ENCODE assay signal across 20 cellular contexts in genomic region chr20:34999021-34999451, GRCh38. TPM values are rescaled to one million over a fixed set of nuclear protein-coding genes. Genes with fewer than 3 reads are reported as not detected.
DNase-seq lines count a peak whose midpoint lies in the region; ATAC-seq, FAIRE-seq and TF ChIP-seq lines count a peak whose summit lies in the region.
"Had no signal": no experiment of that assay in that cellular context is flagged by ENCODE, and none has a peak within 500 bp of the region (broad histone marks: within the 10 kb centered on the region; RNA-seq: fewer than 3 reads in every experiment).

No MANE protein-coding gene starts in this region.

- H3K27ac ChIP-seq in K562 (ENCODE audit: extremely low read depth, low read depth, low read length) (no peak overlapping the region), substantia nigra (ENCODE audit: low read depth, low read length, poor library complexity, severe bottlenecking) (peak overlapping the region; percentile 35)
- H3K27ac ChIP-seq: Peyer's patch had no signal

- intact Hi-C loops in Right ventricle myocardium superior (cut with DNase I) (no loop called here), cardiac septum (cut with DNase I) (no loop called here), K562 (cut with micrococcal nuclease) (no loop called here)

- no peaks in the 10 kb centered on the region for H3K79me2 ChIP-seq in K562 (ENCODE audit: control insufficient read depth, insufficient read depth, low read length)

- no peaks in the 10 kb centered on the region for H3K27me3 Mint-ChIP-seq in nephron progenitor cell (ENCODE audit: low read depth, poor library complexity)

- CTCF ChIA-PET in K562 (lab: Yijun Ruan, JAX; ENCODE audit: low intra/inter-chr PET ratio): no interaction called here

- no TSS peak for BruUV-seq in K562 (replicated peaks; lab: Mats Ljungman, UMichigan)

- H3K9ac ChIP-seq in K562 (ENCODE audit: insufficient read depth in 1 of 2, low read depth in 2 of 2, low read length in 2 of 2): peak overlapping the region in 1 of 2 experiments; percentile 35; a peak in 2 of 4 replicates

- no peak for FAIRE-seq in K562 (lab: Jason Lieb, UNC)

- TF ChIP-seq EP300 in K562 (IDR thresholded peaks at IDR 0.05; ENCODE audit: low read length): no peak

- H3K27me3 ChIP-seq in K562 (ENCODE audit: control insufficient read depth in 2 of 2, insufficient read depth in 2 of 2, low read length in 2 of 2): no peaks in the 10 kb centered on the region
- H3K27me3 ChIP-seq: BE2C, Peyer's patch had no signal

- H3K9me3 ChIP-seq in K562 (replicated peaks; ENCODE audit: control insufficient read depth, insufficient read depth, low read depth, low read length): no peaks in the 10 kb centered on the region
- H3K9me3 ChIP-seq: BE2C, Peyer's patch had no signal

- TF ChIP-seq CTCF in K562 (IDR thresholded peaks at IDR 0.05 in 2 of 3, conservative IDR thresholded peaks at IDR 0.05 in 1 of 3; ENCODE audit: insufficient read depth in 2 of 3, low read depth in 1 of 3, low read length in 3 of 3) (no peak), nephron progenitor cell (IDR thresholded peaks at IDR 0.05) (no peak)

- TF ChIP-seq POLR2A in K562 (conservative IDR thresholded peaks at IDR 0.05): no peak

- peak; percentile 44 for DNase-seq in Right ventricle myocardium superior
- DNase-seq in cardiac septum (ENCODE audit: low spot score): no peak
- no peak for DNase-seq in K562 (ENCODE audit: extremely low read depth in 1 of 4, low spot score in 3 of 4)
- DNase-seq in nephron progenitor cell: no peak
- peak in 2 of 49 donors; percentile 28 to 41 for DNase-seq in substantia nigra (lab: John Stamatoyannopoulos, UW)
- no peak for DNase-seq in NCI-H187 (lab: John Stamatoyannopoulos, UW)
- DNase-seq in GM03348 (ENCODE audit: low spot score): no peak
- DNase-seq: BE2C; CD8-positive, alpha-beta memory T cell; DMS 273 treated with DMSO at 0.1 percent for 48 hours; Kasumi-1; MM.1S; NCI-H1105; NCI-H1694; NCI-H2107; NCI-H2227 treated with DMSO at 0.1 percent for 48 hours; Peyer's patch; SHP77 treated with DMSO at 0.1 percent for 48 hours had no signal

- in situ Hi-C loops in K562 (cut with MboI): no loop called here

- TF ChIP-seq RAD21 in K562 (CRISPR knock-in tag; conservative IDR thresholded peaks at IDR 0.05 in 1 of 2, IDR thresholded peaks at IDR 0.05 in 1 of 2): no peak

- H3K27ac Mint-ChIP-seq in nephron progenitor cell: peak overlapping the region; percentile 78
- H3K27ac Mint-ChIP-seq: GM23338 had no signal

- peaks cover 80% of the 10 kb centered on the region; the same call in 2 of the 3 replicates for H3K36me3 ChIP-seq in K562 (ENCODE audit: control insufficient read depth, insufficient read depth, low read length)

- no peak overlapping the region for H2AFZ ChIP-seq in K562 (ENCODE audit: low read depth, low read length)
- H2AFZ ChIP-seq: GM23338 had no signal

- no peak overlapping the region for H3K4me3 Mint-ChIP-seq in nephron progenitor cell
- H3K4me3 Mint-ChIP-seq: CD8-positive, alpha-beta memory T cell; GM23338 had no signal

- POLR2A ChIA-PET in K562 (lab: Yijun Ruan, JAX): interaction anchor here (0.6 to 1.2 kb wide), 3 partner anchors 26 to 123 kb away, joined by 3 to 4 read pairs (median 4); partner anchors contain the start of gene ACSS2

- H3K9me1 ChIP-seq in K562 (ENCODE audit: control insufficient read depth, insufficient read depth, low read length): no peaks in the 10 kb centered on the region

- no peaks in the 10 kb centered on the region for H3K9me3 Mint-ChIP-seq in nephron progenitor cell
- H3K9me3 Mint-ChIP-seq: CD8-positive, alpha-beta memory T cell had no signal

- H4K20me1 ChIP-seq in K562 (replicated peaks; ENCODE audit: control insufficient read depth, insufficient read depth, low read length): no peaks in the 10 kb centered on the region

- no peak overlapping the region for H3K4me3 ChIP-seq in K562
- H3K4me3 ChIP-seq: GM23338, Peyer's patch had no signal

- no peaks in the 10 kb centered on the region for H3K4me1 Mint-ChIP-seq in nephron progenitor cell

- no peak for ATAC-seq in Right ventricle myocardium superior (ENCODE audit: poor library complexity)
- ATAC-seq in K562: no peak
- no peak for ATAC-seq in HG03457 (IDR thresholded peaks at IDR 0.05; ENCODE audit: unreplicated experiment)

- peaks cover 0 to 23% of the 10 kb centered on the region in 2 experiments; a peak in 2 of 5 replicates for H3K4me1 ChIP-seq in K562 (replicated peaks in 1 of 2; ENCODE audit: control insufficient read depth in 2 of 2, insufficient read depth in 2 of 2, low read length in 2 of 2)

- no peak overlapping the region for H3K4me2 ChIP-seq in K562 (ENCODE audit: insufficient read depth, low read length)
- H3K4me2 ChIP-seq: GM23338 had no signal

- H3K36me3 Mint-ChIP-seq in nephron progenitor cell (ENCODE audit: low read depth): peaks cover 31% of the 10 kb centered on the region

- 95% methylated on average over 25 of the region's 25 CpGs for WGBS in K562 (ENCODE audit: insufficient coverage, low coverage, missing lambda C conversion rate)

TF ChIP-seq in K562, 482 proteins besides CTCF, POLR2A, EP300 and RAD21 (continues in another document):
- TF ChIP-seq CBX3 (IDR thresholded peaks at IDR 0.05; ENCODE audit: borderline replicate concordance in 1 of 2, low read length in 2 of 2) (no peak), USF2 (CRISPR knock-in tag; IDR thresholded peaks at IDR 0.05) (no peak), POLR2G (IDR thresholded peaks at IDR 0.05; ENCODE audit: low read depth, low read length) (peak; percentile 65), RHOXF2B (CRISPR knock-in tag; conservative IDR thresholded peaks at IDR 0.05) (no peak), HMG20B (CRISPR knock-in tag; IDR thresholded peaks at IDR 0.05) (no peak), HMGXB4 (CRISPR knock-in tag; IDR thresholded peaks at IDR 0.05) (no peak), ZNF239 (CRISPR knock-in tag; IDR thresholded peaks at IDR 0.05) (no peak)

RNA-seq across cellular contexts. Expression of gene MYH7B, which starts 43.4 kb away (rescaled TPM):
- 222 TPM for total RNA-seq in Right ventricle myocardium superior
- 238 TPM for total RNA-seq in cardiac septum
- 2.0 and 2.6 TPM in 2 replicates for total RNA-seq in K562 (2011; cell fraction: chromatin; rRNA removed; ENCODE audit: low replicate concordance)
- total RNA-seq in K562 (2011; cell fraction: nucleolus; rRNA removed): 1.2 TPM in 2 replicates
- 1.3 and 1.8 TPM in 2 replicates for total RNA-seq in K562 (2011; cell fraction: nucleoplasm; rRNA removed)
- total RNA-seq in K562 (2014; rRNA removed): 0.14 TPM in 1 of 2 replicates, not detected in the other
- not detected in 2 replicates for total RNA-seq in K562 (2014; rRNA removed; fragmentation: Illumina TruSeq; extraction: Trizol)
- total RNA-seq in K562 (2015; rRNA removed; fragmentation: Illumina TruSeq; extraction: Trizol): 0.11 TPM in 1 of 2 replicates, not detected in the other
- total RNA-seq in K562 (2021): 0.11 and 0.13 TPM in 2 replicates
- polyA plus RNA-seq in K562 (2011; rRNA removed): 0.22 and 0.37 TPM in 2 replicates
- 0.22 and 0.32 TPM in 2 replicates for polyA plus RNA-seq in K562 (2011; cell fraction: cytosol; rRNA removed)
- 0.80 and 1.3 TPM in 2 replicates for polyA plus RNA-seq in K562 (2011; cell fraction: nucleus; rRNA removed)
- 0.27 and 0.65 TPM in 2 replicates for polyA plus RNA-seq in K562 (2012)
- polyA plus RNA-seq in K562 (2014; fragmentation: Illumina TruSeq; extraction: Trizol): 0.06 and 0.07 TPM in 2 replicates
- polyA plus RNA-seq in K562 (2014; fragmentation: Nextera tagmentation; extraction: Ambion mirVana): not detected
- 0.09 and 0.34 TPM in 2 replicates for polyA plus RNA-seq in K562 (2014; rRNA removed)
- not detected in 2 replicates for polyA minus RNA-seq in K562 (2011; rRNA and poly(A)+ RNA removed)
- polyA minus RNA-seq in K562 (2011; cell fraction: cytosol; rRNA and poly(A)+ RNA removed): not detected in 2 replicates
- polyA minus RNA-seq in K562 (2011; cell fraction: nucleus; rRNA and poly(A)+ RNA removed): 0.56 and 0.67 TPM in 2 replicates

RNA-seq across cellular contexts. Expression of gene GSS, which starts 43.4 kb away (rescaled TPM):
- total RNA-seq in Right ventricle myocardium superior (15.7 TPM), cardiac septum (27.5 TPM), K562 (2014; rRNA removed) (89.4 and 96.2 TPM in 2 replicates), K562 (2014; rRNA removed; fragmentation: Illumina TruSeq; extraction: Trizol) (67.1 and 71.3 TPM in 2 replicates), K562 (2015; rRNA removed; fragmentation: Illumina TruSeq; extraction: Trizol) (70.3 and 75.8 TPM in 2 replicates), K562 (2021) (85.7 and 93.2 TPM in 2 replicates)
- 117 and 229 TPM in 2 replicates for total RNA-seq in K562 (2011; cell fraction: chromatin; rRNA removed; ENCODE audit: low replicate concordance)
- total RNA-seq in K562 (2011; cell fraction: nucleolus; rRNA removed): 129 and 153 TPM in 2 replicates
- 124 and 131 TPM in 2 replicates for total RNA-seq in K562 (2011; cell fraction: nucleoplasm; rRNA removed)
- polyA plus RNA-seq in K562 (2011; rRNA removed) (165 and 169 TPM in 2 replicates), K562 (2014; fragmentation: Illumina TruSeq; extraction: Trizol) (102 and 107 TPM in 2 replicates), K562 (2014; fragmentation: Nextera tagmentation; extraction: Ambion mirVana) (10 to 100 TPM; 18.4 to 40.4 TPM), K562 (2014; rRNA removed) (114 and 130 TPM in 2 replicates)
- polyA plus RNA-seq in K562 (2011; cell fraction: cytosol; rRNA removed): 144 and 148 TPM in 2 replicates
- 503 and 533 TPM in 2 replicates for polyA plus RNA-seq in K562 (2011; cell fraction: nucleus; rRNA removed)
- 78.3 and 89.2 TPM in 2 replicates for polyA plus RNA-seq in K562 (2012)
- 71.0 and 82.8 TPM in 2 replicates for polyA minus RNA-seq in K562 (2011; rRNA and poly(A)+ RNA removed)
- polyA minus RNA-seq in K562 (2011; cell fraction: cytosol; rRNA and poly(A)+ RNA removed): 36.4 and 44.4 TPM in 2 replicates
- polyA minus RNA-seq in K562 (2011; cell fraction: nucleus; rRNA and poly(A)+ RNA removed): 69.3 and 97.7 TPM in 2 replicates

Comparison
In these comparisons a context has a peak if more than half of its experiments do, and no peak if none do; other contexts are left out.
1. RNA of gene MYH7B, which starts 43.4 kb away (total RNA-seq): 238 TPM in cardiac septum (single experiment) and 222 TPM in Right ventricle myocardium superior (single experiment); 0.11 to 2.6 TPM in K562; every median in the first group is over 10 times any median in the second.